8 cellular contexts compared by ENCODE assay signal in genomic region chr16:84647830-84648594, GRCh38. TPM values are rescaled to one million over a fixed set of nuclear protein-coding genes. Genes with fewer than 3 reads are reported as not detected.
DNase-seq lines count a peak whose midpoint lies in the region; ATAC-seq and TF ChIP-seq lines count a peak whose summit lies in the region.

TSS of gene KLHL36 (plus strand) at chr16:84648511. CDS start at chr16:84650868, 2,357 bp downstream.

- no peaks in the 10 kb centered on the region for H3K9me3 Mint-ChIP-seq in activated CD4-positive, alpha-beta memory T cell treated with anti-CD3 and anti-CD28 coated beads for 36 hours

- CTCF ChIA-PET in activated CD4-positive, alpha-beta memory T cell treated with anti-CD3 and anti-CD28 coated beads for 36 hours (lab: Charles Lee): interaction anchor here (0.7 to 1.9 kb wide), 6 partner anchors 24 to 138 kb away, joined by 3 to 10 read pairs (median 5); no protein-coding TSS in a partner anchor

- H3K4me3 ChIP-seq in GM12864 (ENCODE audit: low read depth, low read length): peak within 1 kb of the TSS; percentile 69
- peak within 1 kb of the TSS; percentile 51 for H3K4me3 ChIP-seq in ectodermal cell (ENCODE audit: insufficient read depth, low read depth, low read length)

- 5% methylated on average over 76 to 77 of the region's 77 CpGs for WGBS in ectodermal cell, 2 experiments

- no peak for TF ChIP-seq CTCF in GM12864 (IDR thresholded peaks at IDR 0.05; ENCODE audit: low read depth, low read length, missing control alignments)

- POLR2A ChIA-PET in activated CD4-positive, alpha-beta memory T cell treated with anti-CD3 and anti-CD28 coated beads for 36 hours (lab: Charles Lee): interaction anchor here (0.8 to 1.0 kb wide), 2 partner anchors 11 to 56 kb away, joined by 3 to 4 read pairs; no protein-coding TSS in a partner anchor

- H3K4me1 Mint-ChIP-seq in activated CD4-positive, alpha-beta memory T cell treated with anti-CD3 and anti-CD28 coated beads for 36 hours (ENCODE audit: low read depth): peaks cover 42% of the 10 kb centered on the region

- peaks cover 2% of the 10 kb centered on the region for H3K27me3 Mint-ChIP-seq in activated CD4-positive, alpha-beta memory T cell treated with anti-CD3 and anti-CD28 coated beads for 36 hours

- peak within 1 kb of the TSS; percentile 79 for H3K4me3 Mint-ChIP-seq in activated CD4-positive, alpha-beta memory T cell treated with anti-CD3 and anti-CD28 coated beads for 36 hours

- H3K9me3 ChIP-seq in ectodermal cell (ENCODE audit: control insufficient read depth, low read length): no peaks in the 10 kb centered on the region

- peaks cover 25% of the 10 kb centered on the region for H3K27me3 ChIP-seq in ectodermal cell (ENCODE audit: control insufficient read depth, insufficient read depth, low read length, poor library complexity, severe bottlenecking)

- H3K27ac Mint-ChIP-seq in activated CD4-positive, alpha-beta memory T cell treated with anti-CD3 and anti-CD28 coated beads for 36 hours: peak within 1 kb of the TSS; percentile 64

- H3K36me3 Mint-ChIP-seq in activated CD4-positive, alpha-beta memory T cell treated with anti-CD3 and anti-CD28 coated beads for 36 hours: peaks cover 17% of the 10 kb centered on the region

- H3K27ac ChIP-seq in ectodermal cell (ENCODE audit: insufficient read depth, low read depth, low read length, poor library complexity, severe bottlenecking): no peak within 1 kb of the TSS

- DNase-seq in GM12864 (ENCODE audit: low read depth) (no peak), M059J (ENCODE audit: low read depth) (peak; percentile 22), lung microvascular endothelial cell (ENCODE audit: low read depth in 2 of 2) (peak; percentile 37 to 60), NCI-H774 (lab: John Stamatoyannopoulos, UW) (no peak)
- peak; percentile 78 for DNase-seq in activated CD4-positive, alpha-beta memory T cell treated with anti-CD3 and anti-CD28 coated beads for 36 hours
- DNase-seq in stimulated activated CD8-positive, alpha-beta memory T cell treated with anti-CD3 and anti-CD28 coated beads, Interleukin-12 subunit alpha, Interleukin-12 subunit beta, amount 100 ng/mL, for 1 hour (ENCODE audit: low read depth): peak; percentile 49

- intact Hi-C loops in activated CD4-positive, alpha-beta memory T cell treated with anti-CD3 and anti-CD28 coated beads for 36 hours (cut with micrococcal nuclease): no loop called here

- peak; percentile 76 for ATAC-seq in GM21786 (IDR thresholded peaks at IDR 0.05; ENCODE audit: unreplicated experiment)

- peaks cover 6% of the 10 kb centered on the region for H3K4me1 ChIP-seq in ectodermal cell (ENCODE audit: control insufficient read depth, insufficient read depth, low read length)

- no peaks in the 10 kb centered on the region for H3K36me3 ChIP-seq in ectodermal cell (ENCODE audit: control insufficient read depth, insufficient read depth, low read length)

RNA-seq across cellular contexts. Expression of gene KLHL36, which starts in this region (rescaled TPM):
- 23.5 and 39.6 TPM in 2 replicates for total RNA-seq in M059J (2014; rRNA removed; shearing (Covaris generic))
- total RNA-seq in activated CD4-positive, alpha-beta memory T cell treated with anti-CD3 and anti-CD28 coated beads for 36 hours: 10 to 100 TPM; 56.1 to 56.8 TPM
- 15.5 TPM for polyA plus RNA-seq in ectodermal cell (2013, experiment 1 of 4)
- 14.2 TPM for polyA plus RNA-seq in ectodermal cell (2013, experiment 2 of 4)
- polyA plus RNA-seq in ectodermal cell (2013, experiment 3 of 4): 13.1 TPM
- 13.5 TPM for polyA plus RNA-seq in ectodermal cell (2013, experiment 4 of 4)
- total RNA-seq in lung microvascular endothelial cell: 33.1 and 49.8 TPM in 2 replicates

Comparison
In these comparisons a context has a peak if more than half of its experiments do, and no peak if none do; other contexts are left out.
1. DNase-seq: peak in M059J (single experiment), activated CD4-positive, alpha-beta memory T cell treated with anti-CD3 and anti-CD28 coated beads for 36 hours (single experiment), lung microvascular endothelial cell (2 of 2) and stimulated activated CD8-positive, alpha-beta memory T cell treated with anti-CD3 and anti-CD28 coated beads, Interleukin-12 subunit alpha, Interleukin-12 subunit beta, amount 100 ng/mL, for 1 hour (single experiment); none in GM12864 (single experiment) and NCI-H774 (single experiment).